ENCODE assay signal across 8 cellular contexts in genomic region chr10:51010977-51011376, GRCh38.
DNase-seq lines count a peak whose midpoint lies in the region; ATAC-seq, FAIRE-seq and TF ChIP-seq lines count a peak whose summit lies in the region.

No MANE protein-coding gene starts in this region.

- no peaks in the 10 kb centered on the region for H3K9me3 Mint-ChIP-seq in CD8-positive, alpha-beta T cell
- peaks cover 2% of the 10 kb centered on the region for H3K9me3 Mint-ChIP-seq in astrocyte (ENCODE audit: unreplicated experiment)

- no peaks in the 10 kb centered on the region for H3K4me1 ChIP-seq in CD8-positive, alpha-beta T cell (ENCODE audit: insufficient read depth, low read length)
- no peaks in the 10 kb centered on the region for H3K4me1 ChIP-seq in astrocyte (ENCODE audit: insufficient read depth, low read length)

- CTCF ChIA-PET in CD8-positive, alpha-beta T cell (lab: Charles Lee): interaction anchor here (1.0 kb wide), 1 partner anchor 15 kb away, joined by 3 read pairs; no protein-coding TSS in a partner anchor

- no peak overlapping the region for H3K4me3 Mint-ChIP-seq in CD8-positive, alpha-beta T cell
- H3K4me3 Mint-ChIP-seq in astrocyte (ENCODE audit: unreplicated experiment): no peak overlapping the region

- H3K4me2 ChIP-seq in astrocyte (ENCODE audit: low read length): no peak overlapping the region

- no peak overlapping the region for H3K27ac ChIP-seq in CD8-positive, alpha-beta T cell (ENCODE audit: low read depth, low read length)
- H3K27ac ChIP-seq in astrocyte (ENCODE audit: low read depth, low read length): no peak overlapping the region

- H3K9me3 ChIP-seq in CD8-positive, alpha-beta T cell (ENCODE audit: low read length): no peaks in the 10 kb centered on the region
- H3K9me3 ChIP-seq in astrocyte (ENCODE audit: insufficient read depth, low read depth, low read length): no peaks in the 10 kb centered on the region

- H3K79me2 ChIP-seq in astrocyte (ENCODE audit: insufficient read depth, low read length): no peaks in the 10 kb centered on the region

- peak in 1 of 7 experiments; percentile 8 for DNase-seq in CD8-positive, alpha-beta T cell
- peak; percentile 35 for DNase-seq in KBM-7
- DNase-seq in astrocyte (ENCODE audit: low read depth): no peak
- peak; percentile 40 for DNase-seq in kidney tubule cell (ENCODE audit: low spot score)
- no peak for DNase-seq in amniotic stem cell (lab: John Stamatoyannopoulos, UW)
- DNase-seq in UCSD-AML1 (lab: John Stamatoyannopoulos, UW; ENCODE audit: unreplicated experiment): no peak

- no peak for FAIRE-seq in astrocyte (lab: Jason Lieb, UNC)

- intact Hi-C loops in CD8-positive, alpha-beta T cell (cut with DNase I, micrococcal nuclease): loop anchor here (2.0 to 10.0 kb wide), 4 partner anchors 404 to 950 kb away; no protein-coding TSS in a partner anchor

- no peak overlapping the region for H3K4me3 ChIP-seq in CD8-positive, alpha-beta T cell (ENCODE audit: low read depth, low read length)
- H3K4me3 ChIP-seq in astrocyte (ENCODE audit: insufficient read depth, low read depth, low read length): no peak overlapping the region

- H4K20me1 ChIP-seq in astrocyte (ENCODE audit: insufficient read depth, low read length): no peaks in the 10 kb centered on the region

- TF ChIP-seq CTCF in CD8-positive, alpha-beta T cell (IDR thresholded peaks at IDR 0.05): peak; percentile 64
- TF ChIP-seq CTCF in astrocyte (IDR thresholded peaks at IDR 0.05; ENCODE audit: insufficient read depth, low read depth, low read length): peak; percentile 72

- no peak overlapping the region for H3K9ac ChIP-seq in astrocyte (ENCODE audit: low read length)

- no peaks in the 10 kb centered on the region for H3K36me3 Mint-ChIP-seq in CD8-positive, alpha-beta T cell
- no peaks in the 10 kb centered on the region for H3K36me3 Mint-ChIP-seq in astrocyte (ENCODE audit: low read depth, unreplicated experiment)

- in situ Hi-C loops in KBM-7 (cut with MboI; ENCODE audit: low pct_unique_long_range_greater_than_20kb, low sequenced_read_pairs): no loop called here

- no peaks in the 10 kb centered on the region for H3K27me3 ChIP-seq in CD8-positive, alpha-beta T cell (ENCODE audit: insufficient read depth, low read length)
- no peaks in the 10 kb centered on the region for H3K27me3 ChIP-seq in astrocyte (ENCODE audit: insufficient read depth, low read length)

- H3K27me3 Mint-ChIP-seq in CD8-positive, alpha-beta T cell (ENCODE audit: low read depth): peaks cover 18% of the 10 kb centered on the region
- H3K27me3 Mint-ChIP-seq in astrocyte (ENCODE audit: low read depth, unreplicated experiment): no peaks in the 10 kb centered on the region

- no peak overlapping the region for H2AFZ ChIP-seq in astrocyte (ENCODE audit: low read depth, low read length)

- ATAC-seq in CD8-positive, alpha-beta T cell: no peak
- ATAC-seq in GM19043 (IDR thresholded peaks at IDR 0.05; ENCODE audit: low read depth, unreplicated experiment) (peak; percentile 49), GM19023 (IDR thresholded peaks at IDR 0.05; ENCODE audit: unreplicated experiment) (no peak)

- H3K27ac Mint-ChIP-seq in CD8-positive, alpha-beta T cell: no peak overlapping the region
- no peak overlapping the region for H3K27ac Mint-ChIP-seq in astrocyte (ENCODE audit: unreplicated experiment)

- no peaks in the 10 kb centered on the region for H3K36me3 ChIP-seq in CD8-positive, alpha-beta T cell (ENCODE audit: insufficient read depth, low read length)
- H3K36me3 ChIP-seq in astrocyte (ENCODE audit: insufficient read depth, low read length): no peaks in the 10 kb centered on the region

- POLR2A ChIA-PET in CD8-positive, alpha-beta T cell (lab: Charles Lee): no interaction called here

- H3K4me1 Mint-ChIP-seq in CD8-positive, alpha-beta T cell (ENCODE audit: low read depth): peaks cover 2% of the 10 kb centered on the region
- H3K4me1 Mint-ChIP-seq in astrocyte (ENCODE audit: low read depth, unreplicated experiment): peaks cover 4% of the 10 kb centered on the region

Comparison
In these comparisons a context has a peak if more than half of its experiments do, and no peak if none do; other contexts are left out.
1. DNase-seq: peak in KBM-7 (single experiment) and kidney tubule cell (single experiment); none in astrocyte (single experiment), amniotic stem cell (single experiment) and UCSD-AML1 (single experiment).